In the genomic region with DNA sequence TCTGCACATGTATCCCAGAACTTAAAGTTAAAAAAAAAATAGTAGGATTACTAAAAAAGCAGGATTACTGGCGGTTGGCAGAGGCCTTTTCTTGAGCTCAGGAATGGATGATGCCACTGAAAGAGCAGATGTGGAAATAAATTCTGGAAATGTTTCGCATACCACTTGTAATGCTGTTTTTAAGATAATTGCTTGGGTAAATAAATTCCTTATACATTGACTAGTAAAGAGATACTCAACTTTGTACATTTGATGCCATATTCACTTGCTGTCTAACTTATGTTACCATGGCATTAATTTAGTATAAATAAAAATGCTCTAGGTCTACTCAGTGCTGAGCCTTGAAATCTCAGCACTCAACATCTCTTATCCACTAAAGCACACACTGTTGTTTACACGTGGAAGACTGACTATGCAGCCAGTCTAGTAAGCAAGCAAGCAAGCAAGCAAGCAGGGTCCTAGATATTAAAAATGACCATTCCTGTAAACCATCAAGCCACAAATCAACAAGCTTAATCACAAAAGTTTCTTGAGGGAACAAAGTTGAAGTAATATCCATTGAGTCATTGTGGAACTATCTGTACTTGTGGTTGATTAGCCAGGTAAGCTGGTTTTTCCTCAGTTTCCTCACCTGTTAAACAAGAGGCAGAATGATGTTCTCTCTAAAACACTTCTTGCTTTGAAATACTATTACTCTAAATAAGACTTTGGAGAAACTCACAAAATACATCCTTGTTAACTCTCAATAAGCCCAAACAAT, we compare ENCODE assay signal across 12 cellular contexts. TPM values are rescaled to one million over a fixed set of nuclear protein-coding genes. Genes with fewer than 3 reads are reported as not detected.
A peak's percentile ranks its signal among the peaks of the same experiment; 100 is the strongest.
DNase-seq lines count a peak whose midpoint lies in the region; FAIRE-seq and TF ChIP-seq lines count a peak whose summit lies in the region.
"Had no signal": no experiment of that assay in that cellular context is flagged by ENCODE, and none has a peak within 500 bp of the region (broad histone marks: within the 10 kb centered on the region; RNA-seq: fewer than 3 reads in every experiment).

No MANE protein-coding gene starts in this region.

- no peaks in the 10 kb centered on the region for H3K9me3 ChIP-seq in WERI-Rb-1 (ENCODE audit: severe bottlenecking)

- peak overlapping the region; percentile 85; the same call in 1 of the 2 replicates for H3K4me2 ChIP-seq in KMS-11

- H3K4me3 ChIP-seq in KMS-11 (IDR thresholded peaks at IDR 0.05; ENCODE audit: insufficient read depth, low read depth, low read length) (no peak overlapping the region), WERI-Rb-1 (ENCODE audit: low read depth, low read length) (no peak overlapping the region)

- TF ChIP-seq POLR2A in GM12892 (IDR thresholded peaks at IDR 0.05; ENCODE audit: low read depth, low read length) = no peak

- H3K9ac ChIP-seq in KMS-11 = no peak overlapping the region

- H3K4me3 Mint-ChIP-seq in mesothelial cell of epicardium = peak overlapping the region; percentile 82
- H3K4me3 Mint-ChIP-seq: activated CD8-positive, alpha-beta memory T cell treated with anti-CD3 and anti-CD28 coated beads, Interleukin-2, amount 10 ng/mL, durations not matched to agents 7 days and 5 days had no signal

- no peak for FAIRE-seq in GM12892 (lab: Jason Lieb, UNC)

- no peaks in the 10 kb centered on the region for H3K79me2 ChIP-seq in KMS-11 (ENCODE audit: insufficient read depth, low read depth)

- H3K27me3 ChIP-seq in KMS-11 (ENCODE audit: insufficient read depth, low read depth) (no peaks in the 10 kb centered on the region; the same call in 1 of the 2 replicates), WERI-Rb-1 (ENCODE audit: insufficient read depth, low read depth, severe bottlenecking) (no peaks in the 10 kb centered on the region)

- H3K27me3 Mint-ChIP-seq in mesothelial cell of epicardium (ENCODE audit: low read depth) = no peaks in the 10 kb centered on the region

- DNase-seq in AG20443 (ENCODE audit: low spot score) (peak; percentile 23), dedifferentiated amniotic fluid mesenchymal stem cell (ENCODE audit: extremely low spot score) (peak; percentile 91), mesothelial cell of epicardium (ENCODE audit: low spot score in 2 of 2, unreplicated experiment in 2 of 2) (no peak), iPS-NIHi11 (ENCODE audit: low spot score) (no peak), COR-L47 (lab: John Stamatoyannopoulos, UW) (no peak), GM12892 (ENCODE audit: insufficient read length) (no peak), WERI-Rb-1 (no peak)
- DNase-seq: activated CD8-positive, alpha-beta memory T cell treated with anti-CD3 and anti-CD28 coated beads, Interleukin-2, amount 10 ng/mL, durations not matched to agents 7 days and 5 days; DMS153; NCI-H524; stimulated activated CD4-positive, alpha-beta T cell treated with anti-CD3 and anti-CD28 coated beads, Interleukin-4, amount 100 ng/mL, for 4 hours had no signal

- H3K4me1 Mint-ChIP-seq in mesothelial cell of epicardium = peaks cover 39% of the 10 kb centered on the region

- no peaks in the 10 kb centered on the region for H4K20me1 ChIP-seq in KMS-11 (ENCODE audit: insufficient read depth)

- H3K36me3 Mint-ChIP-seq in mesothelial cell of epicardium = no peaks in the 10 kb centered on the region

- TF ChIP-seq CTCF in KMS-11 (conservative IDR thresholded peaks at IDR 0.05; ENCODE audit: low read depth, low read length) (no peak), mesothelial cell of epicardium (IDR thresholded peaks at IDR 0.05; ENCODE audit: unreplicated experiment) (no peak), WERI-Rb-1 (IDR thresholded peaks at IDR 0.05; ENCODE audit: low read depth, low read length) (no peak)

- no peak overlapping the region for H2AFZ ChIP-seq in KMS-11 (ENCODE audit: low read depth)

- H3K9me3 Mint-ChIP-seq in mesothelial cell of epicardium = no peaks in the 10 kb centered on the region

- H3K27ac ChIP-seq in KMS-11 (no peak overlapping the region), WERI-Rb-1 (no peak overlapping the region)

- peak overlapping the region; percentile 92 for H3K27ac Mint-ChIP-seq in mesothelial cell of epicardium
- H3K27ac Mint-ChIP-seq: activated CD8-positive, alpha-beta memory T cell treated with anti-CD3 and anti-CD28 coated beads, Interleukin-2, amount 10 ng/mL, durations not matched to agents 7 days and 5 days had no signal

- H3K36me3 ChIP-seq in KMS-11 (ENCODE audit: insufficient read depth) (no peaks in the 10 kb centered on the region), WERI-Rb-1 (peaks cover 6% of the 10 kb centered on the region; the same call in 1 of the 2 replicates)

- H3K4me1 ChIP-seq in KMS-11 (ENCODE audit: low read depth, poor library complexity, severe bottlenecking) = peaks cover 24% of the 10 kb centered on the region

RNA-seq across cellular contexts. Expression of gene RASAL2, which starts 1.7 kb away (rescaled TPM):
- 35.0 to 35.7 TPM (median 35.5 TPM) in 3 replicates for total RNA-seq in mesothelial cell of epicardium
- 0.55 TPM for polyA plus RNA-seq in GM12892 (2012; ENCODE audit: missing spikeins)
- total RNA-seq: activated CD8-positive, alpha-beta memory T cell treated with anti-CD3 and anti-CD28 coated beads, Interleukin-2, amount 10 ng/mL, durations not matched to agents 7 days and 5 days had no signal

Comparison
In these comparisons a context has a peak if more than half of its experiments do, and no peak if none do; other contexts are left out.
1. DNase-seq: peak in AG20443 (single experiment) and dedifferentiated amniotic fluid mesenchymal stem cell (single experiment); none in mesothelial cell of epicardium (0 of 2), iPS-NIHi11 (single experiment), COR-L47 (single experiment), GM12892 (single experiment) and WERI-Rb-1 (single experiment).